In the genomic region with DNA sequence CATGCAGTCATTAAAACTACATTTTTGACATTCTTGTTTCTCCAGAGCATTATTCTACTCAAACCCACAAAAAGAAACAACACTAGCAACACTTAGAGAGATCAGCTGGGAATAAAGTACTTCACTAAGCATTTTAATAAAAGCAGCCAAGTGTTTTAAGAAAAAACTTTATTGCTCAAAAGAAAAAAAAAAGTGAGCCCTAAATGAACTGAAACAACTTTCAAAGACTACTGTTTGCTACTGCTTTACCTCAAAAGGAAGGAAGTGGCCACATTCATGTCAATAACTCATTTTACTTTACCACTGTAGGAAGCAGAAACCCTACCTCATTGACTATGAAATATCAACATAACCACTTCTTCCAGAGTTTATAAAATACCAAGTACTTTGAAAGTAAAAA, we compare ENCODE assay signal across 12 cellular contexts.
DNase-seq lines count a peak whose midpoint lies in the region; ATAC-seq and TF ChIP-seq lines count a peak whose summit lies in the region.
"Had no signal": no experiment of that assay in that cellular context is flagged by ENCODE, and none has a peak within 500 bp of the region (broad histone marks: within the 10 kb centered on the region; RNA-seq: fewer than 3 reads in every experiment).

No MANE protein-coding gene starts in this region.

- H3K9me3 Mint-ChIP-seq in CD4-positive, CD25-positive, alpha-beta regulatory T cell = no peaks in the 10 kb centered on the region
- H3K9me3 Mint-ChIP-seq in central memory CD8-positive, alpha-beta T cell = no peaks in the 10 kb centered on the region

- intact Hi-C loops in stomach (cut with DNase I; ENCODE audit: low total_unique reads) = loop anchor here (10.0 kb wide), 2 partner anchors 53 to 143 kb away; no protein-coding TSS in a partner anchor

- H3F3A ChIP-seq in MM.1S (ENCODE audit: insufficient read depth, low read length) = peaks cover 21% of the 10 kb centered on the region

- no peaks in the 10 kb centered on the region for H3K36me3 Mint-ChIP-seq in CD4-positive, CD25-positive, alpha-beta regulatory T cell
- no peaks in the 10 kb centered on the region for H3K36me3 Mint-ChIP-seq in central memory CD8-positive, alpha-beta T cell (ENCODE audit: insufficient read depth)

- no peaks in the 10 kb centered on the region for H4K20me1 ChIP-seq in MM.1S (ENCODE audit: insufficient read depth, low read length)

- H3K27ac ChIP-seq in CD4-positive, CD25-positive, alpha-beta regulatory T cell (ENCODE audit: insufficient read depth, low read length, poor library complexity, severe bottlenecking) = no peak overlapping the region
- H3K27ac ChIP-seq in MM.1S (ENCODE audit: low read length) (peak overlapping the region; percentile 14; the same call in 1 of the 2 replicates), coronary artery (no peak overlapping the region), stomach (no peak overlapping the region)

- ATAC-seq in CD4-positive, CD25-positive, alpha-beta regulatory T cell (ENCODE audit: low read depth in 2 of 2) = peak; percentile 74 to 95
- ATAC-seq in GM19043 (IDR thresholded peaks at IDR 0.05; ENCODE audit: low read depth, unreplicated experiment) (peak; percentile 68), GM21381 (IDR thresholded peaks at IDR 0.05; ENCODE audit: unreplicated experiment) (no peak)
- peak; percentile 93 for ATAC-seq in central memory CD8-positive, alpha-beta T cell (replicated peaks; ENCODE audit: extremely low read depth, poor library complexity, severe bottlenecking)
- ATAC-seq: esophagus mucosa, K562 had no signal

- H3K9me2 ChIP-seq in MM.1S (replicated peaks; ENCODE audit: insufficient read depth, low read length) = no peaks in the 10 kb centered on the region

- no peak for TF ChIP-seq CTCF in MM.1S (IDR thresholded peaks at IDR 0.05; ENCODE audit: low read length)
- TF ChIP-seq CTCF in coronary artery (IDR thresholded peaks at IDR 0.05) = no peak
- no peak for TF ChIP-seq CTCF in stomach (IDR thresholded peaks at IDR 0.05)

- H3K4me3 ChIP-seq in CD4-positive, CD25-positive, alpha-beta regulatory T cell (ENCODE audit: low read depth, low read length) = peak overlapping the region; percentile 34
- H3K4me3 ChIP-seq in MM.1S (ENCODE audit: low read length) = no peak overlapping the region
- H3K4me3 ChIP-seq in coronary artery = no peak overlapping the region
- no peak overlapping the region for H3K4me3 ChIP-seq in stomach
- H3K4me3 ChIP-seq: HAP-1, K562, lung had no signal

- TF ChIP-seq EP300 in stomach (IDR thresholded peaks at IDR 0.05) = no peak

- no peak overlapping the region for H3K27ac Mint-ChIP-seq in CD4-positive, CD25-positive, alpha-beta regulatory T cell
- H3K27ac Mint-ChIP-seq in central memory CD8-positive, alpha-beta T cell (ENCODE audit: low read depth) = no peak overlapping the region

- peaks cover 18% of the 10 kb centered on the region for H3K4me1 ChIP-seq in CD4-positive, CD25-positive, alpha-beta regulatory T cell (ENCODE audit: control insufficient read depth, insufficient read depth, low read length, poor library complexity, severe bottlenecking)
- H3K4me1 ChIP-seq in MM.1S (ENCODE audit: low read length) (peaks cover 40% of the 10 kb centered on the region), stomach (peaks cover 0 to 23% (median 7%) of the 10 kb centered on the region in 4 donors)

- H3K4me3 Mint-ChIP-seq in CD4-positive, CD25-positive, alpha-beta regulatory T cell = peak overlapping the region; percentile 2 to 68 (median 34)
- peak overlapping the region; percentile 53 for H3K4me3 Mint-ChIP-seq in central memory CD8-positive, alpha-beta T cell

- no peak for TF ChIP-seq POLR2A in stomach (IDR thresholded peaks at IDR 0.05)

- no peak overlapping the region for H2AFZ ChIP-seq in MM.1S (ENCODE audit: low read length)

- H3K36me3 ChIP-seq in CD4-positive, CD25-positive, alpha-beta regulatory T cell (ENCODE audit: control insufficient read depth, insufficient read depth, low read length) = no peaks in the 10 kb centered on the region
- H3K36me3 ChIP-seq in MM.1S (replicated peaks; ENCODE audit: insufficient read depth, low read length) = no peaks in the 10 kb centered on the region
- H3K36me3 ChIP-seq in stomach = peaks cover 7 to 62% (median 46%) of the 10 kb centered on the region in 4 donors

- peaks cover 27% of the 10 kb centered on the region for H3K27me3 ChIP-seq in CD4-positive, CD25-positive, alpha-beta regulatory T cell (ENCODE audit: control insufficient read depth, insufficient read depth, low read length)
- H3K27me3 ChIP-seq in MM.1S (replicated peaks; ENCODE audit: insufficient read depth, low read length) = 0 out of 2 replicates have a peak, but pooled peaks cover 9% of the 10 kb centered on the region
- H3K27me3 ChIP-seq in stomach = no peaks in the 10 kb centered on the region

- peaks cover 13 to 19% (median 14%) of the 10 kb centered on the region in 4 donors for H3K4me1 Mint-ChIP-seq in CD4-positive, CD25-positive, alpha-beta regulatory T cell
- peaks cover 14% of the 10 kb centered on the region for H3K4me1 Mint-ChIP-seq in central memory CD8-positive, alpha-beta T cell

- peak in 2 of 3 donors; percentile 70 for DNase-seq in CD4-positive, CD25-positive, alpha-beta regulatory T cell
- peak; percentile 82 for DNase-seq in MM.1S
- DNase-seq in central memory CD8-positive, alpha-beta T cell (ENCODE audit: low spot score in 2 of 2) = no peak
- no peak for DNase-seq in coronary artery (ENCODE audit: low spot score)
- no peak for DNase-seq in anterior cingulate cortex (lab: John Stamatoyannopoulos, UW)
- no peak for DNase-seq in stomach

- no peak overlapping the region for H3K9ac ChIP-seq in MM.1S (ENCODE audit: low read length)

- H3K4me2 ChIP-seq in MM.1S (ENCODE audit: low read depth, low read length) = peak overlapping the region; percentile 37

- no peaks in the 10 kb centered on the region for H3K79me2 ChIP-seq in MM.1S (ENCODE audit: low read length)

- peaks cover 22% of the 10 kb centered on the region for H3K27me3 Mint-ChIP-seq in CD4-positive, CD25-positive, alpha-beta regulatory T cell
- H3K27me3 Mint-ChIP-seq in central memory CD8-positive, alpha-beta T cell = no peaks in the 10 kb centered on the region

- no peaks in the 10 kb centered on the region for H3K9me3 ChIP-seq in CD4-positive, CD25-positive, alpha-beta regulatory T cell (ENCODE audit: control insufficient read depth in 2 of 2, low read length in 2 of 2)
- no peaks in the 10 kb centered on the region for H3K9me3 ChIP-seq in MM.1S (replicated peaks; ENCODE audit: insufficient read depth, low read length)
- H3K9me3 ChIP-seq in stomach = no peaks in the 10 kb centered on the region
- H3K9me3 ChIP-seq: HAP-1 had no signal

Comparison
In these comparisons a context has a peak if more than half of its experiments do, and no peak if none do; other contexts are left out.
1. DNase-seq: peak in CD4-positive, CD25-positive, alpha-beta regulatory T cell (2 of 3) and MM.1S (single experiment); none in central memory CD8-positive, alpha-beta T cell (0 of 2), coronary artery (single experiment), anterior cingulate cortex (0 of 58) and stomach (single experiment).